ENCODE assay signal across 1 cellular context in genomic region chr1:89070509-89070908, GRCh38.
TF ChIP-seq lines count a peak whose summit lies in the region.

No MANE protein-coding gene starts in this region.

TF ChIP-seq in IMR-90, 13 proteins besides CTCF, POLR2A, EP300 and RAD21 (continued from another document):
- TF ChIP-seq, protein P1, sequence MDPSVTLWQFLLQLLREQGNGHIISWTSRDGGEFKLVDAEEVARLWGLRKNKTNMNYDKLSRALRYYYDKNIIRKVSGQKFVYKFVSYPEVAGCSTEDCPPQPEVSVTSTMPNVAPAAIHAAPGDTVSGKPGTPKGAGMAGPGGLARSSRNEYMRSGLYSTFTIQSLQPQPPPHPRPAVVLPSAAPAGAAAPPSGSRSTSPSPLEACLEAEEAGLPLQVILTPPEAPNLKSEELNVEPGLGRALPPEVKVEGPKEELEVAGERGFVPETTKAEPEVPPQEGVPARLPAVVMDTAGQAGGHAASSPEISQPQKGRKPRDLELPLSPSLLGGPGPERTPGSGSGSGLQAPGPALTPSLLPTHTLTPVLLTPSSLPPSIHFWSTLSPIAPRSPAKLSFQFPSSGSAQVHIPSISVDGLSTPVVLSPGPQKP (IDR thresholded peaks at IDR 0.05; ENCODE audit: borderline replicate concordance, low read depth, low read length), result no peak
- TF ChIP-seq BHLHE40 (IDR thresholded peaks at IDR 0.05; ENCODE audit: low read depth, low read length) (no peak), RCOR1 (IDR thresholded peaks at IDR 0.05; ENCODE audit: insufficient replicate concordance, low read length) (no peak), USF2 (IDR thresholded peaks at IDR 0.05; ENCODE audit: low read depth, low read length) (no peak), MAFK (IDR thresholded peaks at IDR 0.05; ENCODE audit: low read depth, low read length) (no peak), CHD1 (IDR thresholded peaks at IDR 0.05; ENCODE audit: low read depth, low read length) (no peak), SMC3 (IDR thresholded peaks at IDR 0.05; ENCODE audit: low read depth, low read length) (no peak)
